9 cellular contexts compared by ENCODE assay signal in the genomic region with DNA sequence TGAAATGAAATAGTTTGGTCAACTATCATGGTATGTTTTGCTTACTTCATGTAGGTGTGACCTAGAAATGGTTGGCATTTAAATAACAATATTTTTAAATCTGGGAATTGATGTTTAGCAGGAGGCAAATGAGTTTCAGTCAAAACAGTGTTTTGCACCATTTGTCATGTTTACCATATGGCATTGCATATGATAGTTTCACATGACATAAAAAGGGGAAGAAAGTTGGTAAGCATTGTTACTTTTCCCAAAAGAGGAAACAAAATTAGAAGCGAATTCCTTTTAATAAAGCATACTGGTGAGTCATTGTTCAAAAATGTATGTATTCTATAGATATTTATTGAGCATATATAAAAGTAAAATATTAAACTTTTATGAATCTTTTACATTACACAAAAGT. TPM values are rescaled to one million over a fixed set of nuclear protein-coding genes. Genes with fewer than 3 reads are reported as not detected.
DNase-seq lines count a peak whose midpoint lies in the region; ATAC-seq, FAIRE-seq and TF ChIP-seq lines count a peak whose summit lies in the region.
"Had no signal": no experiment of that assay in that cellular context is flagged by ENCODE, and none has a peak within 500 bp of the region (broad histone marks: within the 10 kb centered on the region; RNA-seq: fewer than 3 reads in every experiment).

No MANE protein-coding gene starts in this region.

- H3K36me3 Mint-ChIP-seq in activated T-helper 17 cell treated with anti-CD3 and anti-CD28 coated beads, Interleukin-2, amount 50 U/mL, for 72 hours (ENCODE audit: low read depth) = peaks cover 5% of the 10 kb centered on the region

- no peak for TF ChIP-seq RAD21 in HepG2 (CRISPR knock-in tag; IDR thresholded peaks at IDR 0.05)

- TF ChIP-seq CTCF in HepG2 (CRISPR knock-in tag; IDR thresholded peaks at IDR 0.05) (no peak), right lobe of liver (IDR thresholded peaks at IDR 0.05) (no peak), lower lobe of right lung (IDR thresholded peaks at IDR 0.05) (no peak)

- H3K4me1 ChIP-seq in HepG2 (ENCODE audit: insufficient read depth, low read length) = peaks cover 52% of the 10 kb centered on the region
- peaks cover 0 to 23% (median 8%) of the 10 kb centered on the region in 4 donors for H3K4me1 ChIP-seq in right lobe of liver
- peaks cover 56% of the 10 kb centered on the region for H3K4me1 ChIP-seq in lower lobe of right lung

- H3K4me3 ChIP-seq in HepG2 (replicated peaks in 1 of 3; ENCODE audit: insufficient read depth in 1 of 3, low read depth in 2 of 3, low read length in 3 of 3) (peak overlapping the region in 2 of 3 experiments; percentile 86 to 93; a peak in 2 of 6 replicates), right lobe of liver (no peak overlapping the region), lower lobe of right lung (peak overlapping the region; percentile 84)

- no peak overlapping the region for H3K27ac Mint-ChIP-seq in activated T-helper 17 cell treated with anti-CD3 and anti-CD28 coated beads, Interleukin-2, amount 50 U/mL, for 72 hours

- H3K9me3 ChIP-seq in HepG2 (ENCODE audit: low read length) (no peaks in the 10 kb centered on the region), right lobe of liver (no peaks in the 10 kb centered on the region), lower lobe of right lung (no peaks in the 10 kb centered on the region)

- no peak overlapping the region for H3K9ac ChIP-seq in HepG2 (ENCODE audit: insufficient read depth, low read depth, low read length)

- DNase-seq in HepG2 (ENCODE audit: low spot score) = no peak
- DNase-seq in right lobe of liver = no peak
- DNase-seq in lower lobe of right lung = no peak
- no peak for DNase-seq in NCI-H2227 treated with DMSO at 0.1 percent for 48 hours (lab: John Stamatoyannopoulos, UW)

- H3K4me1 Mint-ChIP-seq in activated T-helper 17 cell treated with anti-CD3 and anti-CD28 coated beads, Interleukin-2, amount 50 U/mL, for 72 hours = peaks cover 46% of the 10 kb centered on the region

- TF ChIP-seq POLR2A in HepG2 (IDR thresholded peaks at IDR 0.05; ENCODE audit: insufficient read depth in 1 of 2, low read depth in 2 of 2, low read length in 2 of 2) (no peak), right lobe of liver (IDR thresholded peaks at IDR 0.05) (no peak)

- H3K79me2 ChIP-seq in HepG2 (ENCODE audit: insufficient read depth, low read length) = peaks cover 72% of the 10 kb centered on the region

- peak overlapping the region; percentile 97 for H3K4me3 Mint-ChIP-seq in activated T-helper 17 cell treated with anti-CD3 and anti-CD28 coated beads, Interleukin-2, amount 50 U/mL, for 72 hours

- intact Hi-C loops in HepG2 (cut with micrococcal nuclease; ENCODE audit: unreplicated experiment) (loop anchor here (2.0 kb wide), 1 partner anchor 27 kb away; no protein-coding TSS in a partner anchor), right lobe of liver (cut with DNase I) (no loop called here), lower lobe of right lung (cut with DNase I) (no loop called here)

- 91% methylated on average over 1 of the region's 1 CpG for WGBS in HepG2 (ENCODE audit: low lambda C conversion rate)
- 68% methylated on average over 1 of the region's 1 CpG for WGBS in right lobe of liver (ENCODE audit: insufficient coverage, low coverage, low lambda C conversion rate, missing lambda C conversion rate)

- no TSS peak for BruUV-seq in HepG2 (replicated peaks; lab: Mats Ljungman, UMichigan)

- FAIRE-seq in HepG2 (lab: Jason Lieb, UNC) = no peak

- no peak for ATAC-seq in HepG2
- ATAC-seq in right lobe of liver = no peak
- ATAC-seq in activated T-helper 17 cell treated with anti-CD3 and anti-CD28 coated beads, Interleukin-2, amount 50 U/mL, for 72 hours (replicated peaks) = no peak
- ATAC-seq in lower lobe of right lung = no peak
- no peak for ATAC-seq in GM19324 (IDR thresholded peaks at IDR 0.05; ENCODE audit: low FRiP score, unreplicated experiment)
- ATAC-seq in HG03039 (IDR thresholded peaks at IDR 0.05; ENCODE audit: unreplicated experiment) = no peak
- ATAC-seq in GM18502 (IDR thresholded peaks at IDR 0.05; ENCODE audit: poor library complexity, unreplicated experiment) = no peak

- in situ Hi-C loops in HepG2 (cut with HindIII; ENCODE audit: extremely low pct_ligation_motif_present, low pct_unique_long_range_greater_than_20kb) = no loop called here

- H4K20me1 ChIP-seq in HepG2 (ENCODE audit: insufficient read depth, low read length) = peaks cover 37% of the 10 kb centered on the region

- H3K27me3 Mint-ChIP-seq in activated T-helper 17 cell treated with anti-CD3 and anti-CD28 coated beads, Interleukin-2, amount 50 U/mL, for 72 hours = no peaks in the 10 kb centered on the region

- H3K27me3 ChIP-seq in HepG2 (ENCODE audit: control insufficient read depth in 1 of 2, insufficient read depth in 2 of 2, low read length in 2 of 2) (no peaks in the 10 kb centered on the region; a peak in 1 of 5 replicates), right lobe of liver (no peaks in the 10 kb centered on the region), lower lobe of right lung (ENCODE audit: low read depth) (no peaks in the 10 kb centered on the region)

- POLR2A ChIA-PET in HepG2 (lab: Yijun Ruan, JAX) = no interaction called here

- H2AFZ ChIP-seq in HepG2 (ENCODE audit: low read length) = no peak overlapping the region

- no peaks in the 10 kb centered on the region for H3K9me3 Mint-ChIP-seq in activated T-helper 17 cell treated with anti-CD3 and anti-CD28 coated beads, Interleukin-2, amount 50 U/mL, for 72 hours

- H3K4me2 ChIP-seq in HepG2 (ENCODE audit: low read depth, low read length) = peak overlapping the region; percentile 98

- TF ChIP-seq EP300 in HepG2 (IDR thresholded peaks at IDR 0.05; ENCODE audit: low read depth in 2 of 2, low read length in 2 of 2) = no peak
- TF ChIP-seq EP300 in HepG2 (CRISPR knock-in tag; IDR thresholded peaks at IDR 0.05; ENCODE audit: borderline replicate concordance) = no peak

- H3K27ac ChIP-seq in HepG2 (ENCODE audit: extremely low read length, insufficient read depth, low read length) (no peak overlapping the region), right lobe of liver (peak overlapping the region in 1 of 3 donors; percentile 98), lower lobe of right lung (peak overlapping the region; percentile 99)

- H3K36me3 ChIP-seq in HepG2 (replicated peaks in 1 of 2; ENCODE audit: control insufficient read depth in 1 of 2, insufficient read depth in 2 of 2, low read length in 2 of 2) = no peaks in the 10 kb centered on the region
- no peaks in the 10 kb centered on the region for H3K36me3 ChIP-seq in right lobe of liver
- H3K36me3 ChIP-seq in lower lobe of right lung = no peaks in the 10 kb centered on the region

- CTCF ChIA-PET in HepG2 (lab: Yijun Ruan, JAX; ENCODE audit: low intra/inter-chr PET ratio, low total read pairs) = no interaction called here

RNA-seq across cellular contexts. Expression of a gene that starts 2.3 kb away (rescaled TPM):
- total RNA-seq in HepG2 (2016; rRNA removed; fragmentation: Illumina TruSeq; extraction: Trizol) (28.1 and 46.0 TPM in 2 replicates), right lobe of liver (10 to 100 TPM; 45.0 to 55.6 (median 47.5) TPM), lower lobe of right lung (138 TPM)
- total RNA-seq in HepG2 (2016; cell fraction: cytosol; rRNA removed; fragmentation: Illumina TruSeq; extraction: Trizol; ENCODE audit: low read depth) = 217 and 228 TPM in 2 replicates
- 28.8 and 45.3 TPM in 2 replicates for total RNA-seq in HepG2 (2016; cell fraction: insoluble cytoplasmic fraction; rRNA removed; fragmentation: Illumina TruSeq; extraction: Trizol)
- total RNA-seq in HepG2 (2016; cell fraction: membrane; rRNA removed; fragmentation: Illumina TruSeq; extraction: Trizol) = 72.6 and 86.1 TPM in 2 replicates
- total RNA-seq in HepG2 (2016; cell fraction: nucleus; rRNA removed; fragmentation: Illumina TruSeq; extraction: Trizol) = 43.9 and 45.5 TPM in 2 replicates
- polyA plus RNA-seq in HepG2 (2011; rRNA removed) = 32.0 and 39.8 TPM in 2 replicates
- polyA plus RNA-seq in HepG2 (2011; cell fraction: cytosol; rRNA removed) = 21.6 and 31.0 TPM in 2 replicates
- 14.4 and 18.7 TPM in 2 replicates for polyA plus RNA-seq in HepG2 (2011; cell fraction: nucleus; rRNA removed)
- 37.4 and 44.5 TPM in 2 replicates for polyA plus RNA-seq in HepG2 (2012)
- 6.6 and 7.0 TPM in 2 replicates for polyA plus RNA-seq in HepG2 (2016; cell fraction: cytosol; fragmentation: Illumina TruSeq; extraction: Trizol; ENCODE audit: low read depth)
- polyA plus RNA-seq in HepG2 (2016; cell fraction: insoluble cytoplasmic fraction; fragmentation: Illumina TruSeq; extraction: Trizol; ENCODE audit: low read depth) = 21.5 and 26.7 TPM in 2 replicates
- 13.9 and 14.4 TPM in 2 replicates for polyA plus RNA-seq in HepG2 (2016; cell fraction: membrane; fragmentation: Illumina TruSeq; extraction: Trizol; ENCODE audit: low read depth)
- polyA plus RNA-seq in HepG2 (2016; cell fraction: nucleus; fragmentation: Illumina TruSeq; extraction: Trizol; ENCODE audit: insufficient read depth, low read depth) = 51.2 and 51.6 TPM in 2 replicates
- 50.9 and 117 TPM in 2 replicates for polyA minus RNA-seq in HepG2 (2011; rRNA and poly(A)+ RNA removed; ENCODE audit: low replicate concordance)
- polyA minus RNA-seq in HepG2 (2011; cell fraction: cytosol; rRNA and poly(A)+ RNA removed) = 55.4 and 59.3 TPM in 2 replicates
- polyA minus RNA-seq in HepG2 (2011; cell fraction: nucleus; rRNA and poly(A)+ RNA removed) = 74.9 and 95.4 TPM in 2 replicates
- 10 to 100 TPM; 35.3 to 38.6 TPM for total RNA-seq in activated T-helper 17 cell treated with anti-CD3 and anti-CD28 coated beads, Interleukin-2, amount 50 U/mL, for 72 hours

RNA-seq across cellular contexts. Expression of a gene that starts 23.0 kb away (rescaled TPM):
- not detected in 2 replicates for total RNA-seq in HepG2 (2016; rRNA removed; fragmentation: Illumina TruSeq; extraction: Trizol)
- not detected in 2 replicates for total RNA-seq in HepG2 (2016; cell fraction: cytosol; rRNA removed; fragmentation: Illumina TruSeq; extraction: Trizol; ENCODE audit: low read depth)
- total RNA-seq in HepG2 (2016; cell fraction: insoluble cytoplasmic fraction; rRNA removed; fragmentation: Illumina TruSeq; extraction: Trizol) = not detected in 2 replicates
- total RNA-seq in HepG2 (2016; cell fraction: membrane; rRNA removed; fragmentation: Illumina TruSeq; extraction: Trizol) = not detected in 2 replicates
- not detected in 2 replicates for total RNA-seq in HepG2 (2016; cell fraction: nucleus; rRNA removed; fragmentation: Illumina TruSeq; extraction: Trizol)
- not detected in 2 replicates for polyA plus RNA-seq in HepG2 (2011; rRNA removed)
- polyA plus RNA-seq in HepG2 (2011; cell fraction: cytosol; rRNA removed) = not detected in 2 replicates
- polyA plus RNA-seq in HepG2 (2011; cell fraction: nucleus; rRNA removed) = not detected in 2 replicates
- polyA plus RNA-seq in HepG2 (2012) = not detected in 2 replicates
- not detected in 2 replicates for polyA plus RNA-seq in HepG2 (2016; cell fraction: cytosol; fragmentation: Illumina TruSeq; extraction: Trizol; ENCODE audit: low read depth)
- not detected in 2 replicates for polyA plus RNA-seq in HepG2 (2016; cell fraction: insoluble cytoplasmic fraction; fragmentation: Illumina TruSeq; extraction: Trizol; ENCODE audit: low read depth)
- polyA plus RNA-seq in HepG2 (2016; cell fraction: membrane; fragmentation: Illumina TruSeq; extraction: Trizol; ENCODE audit: low read depth) = not detected in 2 replicates
- not detected in 2 replicates for polyA plus RNA-seq in HepG2 (2016; cell fraction: nucleus; fragmentation: Illumina TruSeq; extraction: Trizol; ENCODE audit: insufficient read depth, low read depth)
- 0.51 TPM in 1 of 2 replicates, not detected in the other for polyA minus RNA-seq in HepG2 (2011; rRNA and poly(A)+ RNA removed; ENCODE audit: low replicate concordance)
- polyA minus RNA-seq in HepG2 (2011; cell fraction: cytosol; rRNA and poly(A)+ RNA removed) = not detected in 2 replicates
- polyA minus RNA-seq in HepG2 (2011; cell fraction: nucleus; rRNA and poly(A)+ RNA removed) = not detected in 2 replicates
- total RNA-seq in right lobe of liver = not detected
- total RNA-seq in activated T-helper 17 cell treated with anti-CD3 and anti-CD28 coated beads, Interleukin-2, amount 50 U/mL, for 72 hours = not detected
- total RNA-seq in lower lobe of right lung = 3.1 TPM
- total RNA-seq: HT-29 had no signal

Comparison
In these comparisons a context has a peak if more than half of its experiments do, and no peak if none do; other contexts are left out.
1. H3K4me3 ChIP-seq: peak in HepG2 (2 of 3) and lower lobe of right lung (single experiment); none in right lobe of liver (0 of 3).